8 cellular contexts compared by ENCODE assay signal in the genomic region with DNA sequence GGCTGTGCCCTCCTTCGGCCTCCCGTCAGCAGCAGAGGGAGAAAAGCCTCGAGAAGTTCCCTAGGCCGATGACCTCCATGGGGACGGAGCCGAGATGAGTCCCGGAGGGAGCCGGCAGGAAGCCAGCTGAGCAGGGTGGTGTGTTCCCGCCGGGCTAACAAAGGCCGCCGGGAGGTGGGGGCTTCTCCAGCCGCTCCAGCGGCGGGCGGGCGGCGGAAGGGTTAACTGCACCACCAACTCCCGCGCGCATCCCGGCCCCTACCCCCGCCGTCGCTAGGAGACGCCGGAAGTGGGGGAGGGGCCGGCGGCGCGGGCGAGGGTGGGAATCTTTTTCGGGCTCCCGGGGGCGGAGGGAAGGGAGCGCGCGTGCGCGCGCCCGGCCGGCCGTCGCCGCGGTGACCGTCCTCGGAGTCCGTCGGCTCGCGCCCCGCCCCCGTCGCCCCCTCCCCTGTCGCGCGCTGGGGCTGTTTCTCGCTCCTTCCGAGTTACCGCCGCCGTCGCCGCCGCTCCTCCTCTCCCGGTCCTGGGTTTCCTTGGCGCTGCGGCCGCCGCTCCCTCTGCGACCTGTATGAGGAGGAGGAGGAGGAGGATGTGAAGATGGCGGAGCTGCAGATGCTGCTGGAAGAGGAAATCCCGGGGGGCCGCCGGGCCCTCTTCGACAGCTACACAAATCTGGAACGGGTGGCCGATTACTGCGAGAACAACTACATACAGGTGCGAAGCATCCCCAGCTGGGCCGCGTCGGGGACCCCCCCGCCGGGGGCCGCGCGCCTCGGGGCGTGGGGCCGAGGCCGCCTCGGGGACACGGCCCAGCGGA. TPM values are rescaled to one million over a fixed set of nuclear protein-coding genes. Genes with fewer than 3 reads are reported as not detected.
DNase-seq lines count a peak whose midpoint lies in the region; ATAC-seq, FAIRE-seq and TF ChIP-seq lines count a peak whose summit lies in the region.

Gene ABI2, plus strand, starts transcription at position 477 of the 817 bp plus-strand sequence. Its CDS starts 121 bp downstream, at position 598.

- H3K27ac ChIP-seq in effector memory CD4-positive, alpha-beta T cell (ENCODE audit: insufficient read depth, low read length, poor library complexity, severe bottlenecking): peak within 1 kb of the TSS; percentile 41

- no peak for FAIRE-seq in GM19239 (lab: Jason Lieb, UNC)

- H3K9me3 ChIP-seq in BE2C: no peaks in the 10 kb centered on the region
- H3K9me3 ChIP-seq in effector memory CD4-positive, alpha-beta T cell (ENCODE audit: control insufficient read depth, low read length): no peaks in the 10 kb centered on the region

- H3K4me3 ChIP-seq in BE2C (ENCODE audit: low read depth, low read length): peak within 1 kb of the TSS; percentile 98
- peak within 1 kb of the TSS; percentile 63 for H3K4me3 ChIP-seq in effector memory CD4-positive, alpha-beta T cell (ENCODE audit: insufficient read depth, low read depth, low read length, poor library complexity, severe bottlenecking)

- peak; percentile 58 for ATAC-seq in HG03457 (IDR thresholded peaks at IDR 0.05; ENCODE audit: unreplicated experiment)

- H3K36me3 ChIP-seq in BE2C: 0 out of 2 replicates have a peak, but pooled peaks cover 3% of the 10 kb centered on the region
- no peaks in the 10 kb centered on the region for H3K36me3 ChIP-seq in effector memory CD4-positive, alpha-beta T cell (ENCODE audit: control insufficient read depth, insufficient read depth, low read length)

- H3K4me1 ChIP-seq in BE2C: no peaks in the 10 kb centered on the region; the same call in 1 of the 2 replicates
- H3K4me1 ChIP-seq in effector memory CD4-positive, alpha-beta T cell (ENCODE audit: control insufficient read depth, insufficient read depth, low read length, poor library complexity, severe bottlenecking): no peaks in the 10 kb centered on the region

- TF ChIP-seq CTCF in BE2C (IDR thresholded peaks at IDR 0.05; ENCODE audit: low read depth, low read length): no peak

- peak; percentile 98 for DNase-seq in BE2C
- DNase-seq in GM19239 (ENCODE audit: insufficient read length, low spot score): peak; percentile 47
- peak; percentile 91 for DNase-seq in NCI-H774 (lab: John Stamatoyannopoulos, UW)
- DNase-seq in activated CD8-positive, alpha-beta memory T cell treated with anti-CD3 and anti-CD28 coated beads for 24 hours: peak; percentile 86
- DNase-seq in effector memory CD4-positive, alpha-beta T cell: peak; percentile 30 to 60 (median 33)
- peak; percentile 81 to 88 for DNase-seq in lung microvascular endothelial cell (ENCODE audit: low read depth in 2 of 2)
- DNase-seq in stimulated activated CD4-positive, alpha-beta T cell treated with anti-CD3 and anti-CD28 coated beads, TNF-alpha, amount 100 ng/mL, for 4 hours (ENCODE audit: low read depth in 3 of 3): peak; percentile 43 to 54 (median 46)

- no peaks in the 10 kb centered on the region for H3K27me3 ChIP-seq in BE2C
- H3K27me3 ChIP-seq in effector memory CD4-positive, alpha-beta T cell (replicated peaks; ENCODE audit: control insufficient read depth, insufficient read depth, low read length, poor library complexity, severe bottlenecking): no peaks in the 10 kb centered on the region

RNA-seq across cellular contexts. Expression of gene ABI2, which starts in this region (rescaled TPM):
- 28.5 TPM for polyA plus RNA-seq in BE2C (2012; ENCODE audit: insufficient read depth, insufficient read length, low read depth)
- 18.3 and 19.4 TPM in 2 replicates for total RNA-seq in lung microvascular endothelial cell

Comparison
In these comparisons a context has a peak if more than half of its experiments do, and no peak if none do; other contexts are left out.
1. Peak in every context shown above with its lines: DNase-seq, ATAC-seq, H3K4me3 ChIP-seq and H3K27ac ChIP-seq.
2. DNase-seq: peak in every context shown above with its lines; median percentile 98 in BE2C; 91 in NCI-H774; 86 in activated CD8-positive, alpha-beta memory T cell treated with anti-CD3 and anti-CD28 coated beads for 24 hours; 84 in lung microvascular endothelial cell; 47 in GM19239; 46 in stimulated activated CD4-positive, alpha-beta T cell treated with anti-CD3 and anti-CD28 coated beads, TNF-alpha, amount 100 ng/mL, for 4 hours; 33 in effector memory CD4-positive, alpha-beta T cell.